ENCODE assay signal across 7 cellular contexts in genomic region chr9:37415011-37415719, GRCh38. TPM values are rescaled to one million over a fixed set of nuclear protein-coding genes. Genes with fewer than 3 reads are reported as not detected.
DNase-seq lines count a peak whose midpoint lies in the region; ATAC-seq and TF ChIP-seq lines count a peak whose summit lies in the region.

No MANE protein-coding gene starts in this region.

- H3K9ac ChIP-seq in SK-N-MC (ENCODE audit: insufficient read length), result no peak overlapping the region

- peak; percentile 84 for DNase-seq in LHCN-M2 (ENCODE audit: low read depth)
- DNase-seq in SK-N-MC (ENCODE audit: low read depth, low spot score), result peak; percentile 16
- peak; percentile 67 for DNase-seq in Right ventricle myocardium superior
- DNase-seq in posterior vena cava (ENCODE audit: low spot score), result peak; percentile 88
- DNase-seq in upper lobe of right lung, result peak; percentile 78

- TF ChIP-seq CTCF in GM12801 (IDR thresholded peaks at IDR 0.05; ENCODE audit: extremely low read depth, insufficient read length), result peak; percentile 59
- TF ChIP-seq CTCF in upper lobe of right lung (IDR thresholded peaks at IDR 0.05), result peak; percentile 89

- H3K4me3 ChIP-seq in SK-N-MC (no peak overlapping the region), upper lobe of right lung (no peak overlapping the region)

- no peaks in the 10 kb centered on the region for H3K9me3 Mint-ChIP-seq in activated naive CD4-positive, alpha-beta T cell treated with anti-CD3 and anti-CD28 coated beads, Interleukin-2, amount 50 U/mL, for 24 hours

- H3K4me1 ChIP-seq in upper lobe of right lung, result no peaks in the 10 kb centered on the region

- no peaks in the 10 kb centered on the region for H3K36me3 Mint-ChIP-seq in activated naive CD4-positive, alpha-beta T cell treated with anti-CD3 and anti-CD28 coated beads, Interleukin-2, amount 50 U/mL, for 24 hours

- H3K27ac ChIP-seq in SK-N-MC (no peak overlapping the region), upper lobe of right lung (peak overlapping the region; percentile 51)

- no peaks in the 10 kb centered on the region for H3K27me3 Mint-ChIP-seq in activated naive CD4-positive, alpha-beta T cell treated with anti-CD3 and anti-CD28 coated beads, Interleukin-2, amount 50 U/mL, for 24 hours

- H3K27ac Mint-ChIP-seq in activated naive CD4-positive, alpha-beta T cell treated with anti-CD3 and anti-CD28 coated beads, Interleukin-2, amount 50 U/mL, for 24 hours, result peak overlapping the region; percentile 3

- ATAC-seq in Right ventricle myocardium superior (ENCODE audit: poor library complexity) (peak; percentile 83), upper lobe of right lung (peak; percentile 91)

- intact Hi-C loops in Right ventricle myocardium superior (cut with DNase I), result loop anchor here (10.0 kb wide), 1 partner anchor 70 kb away; the partner anchor contains the start of gene POLR1E
- intact Hi-C loops in posterior vena cava (cut with DNase I), result no loop called here
- intact Hi-C loops in upper lobe of right lung (cut with DNase I), result no loop called here

- no peaks in the 10 kb centered on the region for H3K9me3 ChIP-seq in SK-N-MC (ENCODE audit: low read depth, low read length)
- no peaks in the 10 kb centered on the region for H3K9me3 ChIP-seq in upper lobe of right lung

- peak overlapping the region; percentile 47 for H3K4me3 Mint-ChIP-seq in activated naive CD4-positive, alpha-beta T cell treated with anti-CD3 and anti-CD28 coated beads, Interleukin-2, amount 50 U/mL, for 24 hours

- H3K27me3 ChIP-seq in upper lobe of right lung, result no peaks in the 10 kb centered on the region

- peaks cover 7% of the 10 kb centered on the region for H3K4me1 Mint-ChIP-seq in activated naive CD4-positive, alpha-beta T cell treated with anti-CD3 and anti-CD28 coated beads, Interleukin-2, amount 50 U/mL, for 24 hours

- H3K36me3 ChIP-seq in SK-N-MC (ENCODE audit: insufficient read depth, low read length) (no peaks in the 10 kb centered on the region), upper lobe of right lung (no peaks in the 10 kb centered on the region)

RNA-seq across cellular contexts. Expression of gene GRHPR, which starts 7.3 kb away (rescaled TPM):
- total RNA-seq in LHCN-M2 (2014; rRNA removed) (195 and 217 TPM in 2 replicates), Right ventricle myocardium superior (109 TPM), posterior vena cava (10 to 100 TPM; 59.0 to 70.6 TPM), upper lobe of right lung (65.0 TPM)
- polyA plus RNA-seq in LHCN-M2 (2012), result 196 TPM

RNA-seq across cellular contexts. Expression of gene ZBTB5, which starts 50.1 kb away (rescaled TPM):
- total RNA-seq in LHCN-M2 (2014; rRNA removed) (6.7 and 6.9 TPM in 2 replicates), Right ventricle myocardium superior (4.4 TPM), posterior vena cava (1 to 10 TPM; 6.9 to 7.4 TPM), upper lobe of right lung (10.1 TPM)
- polyA plus RNA-seq in LHCN-M2 (2012), result 3.8 TPM

Comparison
In these comparisons a context has a peak if more than half of its experiments do, and no peak if none do; other contexts are left out.
1. DNase-seq: peak in every context shown above with its lines; median percentile 88 in posterior vena cava; 84 in LHCN-M2; 78 in upper lobe of right lung; 67 in Right ventricle myocardium superior; 16 in SK-N-MC.